Comparison of ENCODE assay signal across 18 cellular contexts in genomic region chr11:78266451-78266850, GRCh38.
A peak's percentile ranks its signal among the peaks of the same experiment; 100 is the strongest.
DNase-seq lines count a peak whose midpoint lies in the region; ATAC-seq and TF ChIP-seq lines count a peak whose summit lies in the region.
"Had no signal": no experiment of that assay in that cellular context is flagged by ENCODE, and none has a peak within 500 bp of the region (broad histone marks: within the 10 kb centered on the region; RNA-seq: fewer than 3 reads in every experiment).

No MANE protein-coding gene starts in this region.

- H3K27ac Mint-ChIP-seq in mesothelial cell of epicardium = peak overlapping the region; percentile 83
- H3K27ac Mint-ChIP-seq: CD4-positive, CD25-positive, alpha-beta regulatory T cell; progenitor cell of endocrine pancreas had no signal

- H3K79me2 ChIP-seq in PC-3 (ENCODE audit: low read length) = no peaks in the 10 kb centered on the region

- H3K27ac ChIP-seq in right atrium auricular region (peak overlapping the region; percentile 15 to 35), PC-3 (ENCODE audit: low read length) (no peak overlapping the region)
- H3K27ac ChIP-seq: upper lobe of right lung had no signal

- CTCF ChIA-PET in PC-3 (lab: Charles Lee) = no interaction called here
- CTCF ChIA-PET in HEK293T (lab: Yijun Ruan, JAX) = no interaction called here

- H3K4me3 Mint-ChIP-seq in mesothelial cell of epicardium = no peak overlapping the region
- H3K4me3 Mint-ChIP-seq: activated T-cell treated with anti-CD3 and anti-CD28 coated beads, Interleukin-2, amount 50 U/mL, for 4 hours; CD4-positive, CD25-positive, alpha-beta regulatory T cell had no signal

- intact Hi-C loops in Right ventricle myocardium superior (cut with DNase I) (no loop called here), PC-3 (cut with micrococcal nuclease) (no loop called here)

- no peaks in the 10 kb centered on the region for H3F3A ChIP-seq in PC-3 (ENCODE audit: low read length, unreplicated experiment)

- POLR2A ChIA-PET in PC-3 (lab: Charles Lee; ENCODE audit: unreplicated experiment) (no interaction called here), HEK293T (lab: Yijun Ruan, JAX) (no interaction called here)

- no peaks in the 10 kb centered on the region for H4K20me1 ChIP-seq in PC-3 (ENCODE audit: low read length)

- peaks cover 2% of the 10 kb centered on the region for H3K9me3 Mint-ChIP-seq in mesothelial cell of epicardium
- H3K9me3 Mint-ChIP-seq: activated T-cell treated with anti-CD3 and anti-CD28 coated beads, Interleukin-2, amount 50 U/mL, for 4 hours had no signal

- H3K4me1 ChIP-seq in right atrium auricular region (peaks cover 0 to 43% of the 10 kb centered on the region in 2 donors), PC-3 (ENCODE audit: insufficient read depth, low read length) (peaks cover 12% of the 10 kb centered on the region)

- no peaks in the 10 kb centered on the region for H3K27me3 Mint-ChIP-seq in mesothelial cell of epicardium (ENCODE audit: low read depth)
- H3K27me3 Mint-ChIP-seq: CD4-positive, CD25-positive, alpha-beta regulatory T cell; progenitor cell of endocrine pancreas had no signal

- H3K36me3 Mint-ChIP-seq in mesothelial cell of epicardium = peaks cover 14% of the 10 kb centered on the region
- H3K36me3 Mint-ChIP-seq: CD4-positive, CD25-positive, alpha-beta regulatory T cell had no signal

- no peak overlapping the region for H2AFZ ChIP-seq in PC-3 (ENCODE audit: low read length)

- no peak overlapping the region for H3K4me3 ChIP-seq in right atrium auricular region
- no peak overlapping the region for H3K4me3 ChIP-seq in PC-3 (ENCODE audit: low read length)
- H3K4me3 ChIP-seq: coronary artery, gastroesophageal sphincter, mucosa of descending colon, upper lobe of right lung had no signal

- no peaks in the 10 kb centered on the region for H3K36me3 ChIP-seq in right atrium auricular region
- H3K36me3 ChIP-seq in PC-3 (ENCODE audit: low read depth, low read length) = no peaks in the 10 kb centered on the region
- H3K36me3 ChIP-seq: upper lobe of right lung had no signal

- no peak for DNase-seq in right atrium auricular region (ENCODE audit: low spot score)
- no peak for DNase-seq in Right ventricle myocardium superior
- no peak for DNase-seq in PC-3
- DNase-seq in mesothelial cell of epicardium (ENCODE audit: low spot score in 2 of 2, unreplicated experiment in 2 of 2) = no peak
- DNase-seq in HEK293T (ENCODE audit: extremely low spot score) = no peak
- no peak for DNase-seq in SKM-1 treated with dmso at 0.1 percent for 144 hours (lab: John Stamatoyannopoulos, UW; ENCODE audit: unreplicated experiment)
- no peak for DNase-seq in OCI-M2 (lab: John Stamatoyannopoulos, UW; ENCODE audit: unreplicated experiment)
- DNase-seq: activated CD4-positive, alpha-beta T cell treated with anti-CD3 and anti-CD28 coated beads for 48 hours; activated naive CD4-positive, alpha-beta T cell treated with Interleukin-2 at 50 U/mL for 16 hours; activated T-cell treated with anti-CD3 and anti-CD28 coated beads, Interleukin-2, amount 50 U/mL, for 4 hours; amniotic stem cell; CD4-positive, CD25-positive, alpha-beta regulatory T cell; mucosa of descending colon; NCI-H2029 treated with DMSO at 0.1 percent for 48 hours; upper lobe of right lung had no signal

- no TSS peak for BruUV-seq in PC-3 (replicated peaks; lab: Mats Ljungman, UMichigan)

- H3K9ac ChIP-seq in PC-3 (ENCODE audit: low read length) = no peak overlapping the region

- H3K4me2 ChIP-seq in PC-3 (ENCODE audit: low read length) = no peak overlapping the region

- ATAC-seq in Right ventricle myocardium superior (ENCODE audit: poor library complexity) (no peak), PC-3 (no peak)
- ATAC-seq: activated T-cell treated with anti-CD3 and anti-CD28 coated beads, Interleukin-2, amount 50 U/mL, for 4 hours; gastroesophageal sphincter; mucosa of descending colon had no signal

- H3K9me3 ChIP-seq in right atrium auricular region (no peaks in the 10 kb centered on the region), PC-3 (ENCODE audit: low read length) (no peaks in the 10 kb centered on the region)
- H3K9me3 ChIP-seq: gastroesophageal sphincter, mucosa of descending colon, upper lobe of right lung had no signal

- peaks cover 34% of the 10 kb centered on the region for H3K4me1 Mint-ChIP-seq in mesothelial cell of epicardium
- H3K4me1 Mint-ChIP-seq: CD4-positive, CD25-positive, alpha-beta regulatory T cell had no signal

- H3K27me3 ChIP-seq in right atrium auricular region (no peaks in the 10 kb centered on the region), PC-3 (ENCODE audit: low read length) (no peaks in the 10 kb centered on the region)
- H3K27me3 ChIP-seq: gastroesophageal sphincter, upper lobe of right lung had no signal

- no peaks in the 10 kb centered on the region for H3K9me2 ChIP-seq in PC-3 (replicated peaks; ENCODE audit: low read length)

- TF ChIP-seq CTCF in right atrium auricular region (IDR thresholded peaks at IDR 0.05) = no peak
- TF ChIP-seq CTCF in PC-3 (conservative IDR thresholded peaks at IDR 0.05; ENCODE audit: low read depth, low read length) = peak; percentile 27; the same call in 1 of the 2 replicates
- no peak for TF ChIP-seq CTCF in mesothelial cell of epicardium (IDR thresholded peaks at IDR 0.05; ENCODE audit: unreplicated experiment)

TF ChIP-seq in HEK293T, 16 proteins besides CTCF, POLR2A, EP300 and RAD21:
- TF ChIP-seq FOXA1 (IDR thresholded peaks at IDR 0.05) (no peak), SUZ12 (IDR thresholded peaks at IDR 0.05) (no peak), CTBP1 (IDR thresholded peaks at IDR 0.05; ENCODE audit: borderline replicate concordance) (no peak), HDGF (IDR thresholded peaks at IDR 0.05; ENCODE audit: borderline replicate concordance) (no peak), LEF1 (IDR thresholded peaks at IDR 0.05; ENCODE audit: borderline replicate concordance) (no peak), BHLHE40 (IDR thresholded peaks at IDR 0.05; ENCODE audit: borderline replicate concordance) (no peak), ELF4 (IDR thresholded peaks at IDR 0.05) (no peak), FOXM1 (IDR thresholded peaks at IDR 0.05; ENCODE audit: borderline replicate concordance) (no peak), ARNT (IDR thresholded peaks at IDR 0.05) (no peak), L3MBTL2 (conservative IDR thresholded peaks at IDR 0.05) (no peak), FOXK2 (IDR thresholded peaks at IDR 0.05) (no peak)
